15 cellular contexts compared by ENCODE assay signal in the genomic region with DNA sequence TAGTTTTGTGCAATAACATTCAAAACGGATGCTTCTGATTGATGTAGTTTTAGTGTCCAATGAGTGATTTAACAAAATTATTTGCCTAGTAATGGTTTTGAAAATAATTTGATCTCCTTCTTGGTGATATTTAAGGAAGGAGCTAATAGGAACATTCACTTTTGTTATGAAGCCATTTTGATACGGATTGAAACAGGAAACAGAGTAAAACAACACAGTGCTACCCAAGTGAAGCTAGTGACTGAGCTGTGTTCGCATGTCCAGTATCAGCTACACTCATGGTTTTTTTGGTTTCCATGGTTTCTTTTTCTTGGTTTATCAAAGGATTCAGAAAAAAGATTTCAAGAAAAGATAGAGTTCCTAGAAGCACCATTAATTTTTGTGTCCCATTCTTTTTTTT. TPM values are rescaled to one million over a fixed set of nuclear protein-coding genes. Genes with fewer than 3 reads are reported as not detected.
DNase-seq lines count a peak whose midpoint lies in the region; ATAC-seq, FAIRE-seq and TF ChIP-seq lines count a peak whose summit lies in the region.
"Had no signal": no experiment of that assay in that cellular context is flagged by ENCODE, and none has a peak within 500 bp of the region (broad histone marks: within the 10 kb centered on the region; RNA-seq: fewer than 3 reads in every experiment).

No MANE protein-coding gene starts in this region.

- H2BK5ac ChIP-seq in H9 (ENCODE audit: insufficient read length, low read length) = no peak overlapping the region

- no peaks in the 10 kb centered on the region for H3K79me1 ChIP-seq in H9 (ENCODE audit: insufficient read depth, low read depth, low read length, poor library complexity, severe bottlenecking)

- H4K20me1 ChIP-seq in H9 (ENCODE audit: control insufficient read depth, insufficient read depth, insufficient read length) = no peaks in the 10 kb centered on the region

- no peak overlapping the region for H3K9ac ChIP-seq in H9 (ENCODE audit: extremely low read depth, insufficient read length, low read length)

- peaks cover 68% of the 10 kb centered on the region for H3K4me1 Mint-ChIP-seq in central memory CD8-positive, alpha-beta T cell
- H3K4me1 Mint-ChIP-seq in H9 = peaks cover 5% of the 10 kb centered on the region in 2 experiments; a peak in 2 of 4 replicates

- H3K56ac ChIP-seq in H9 (ENCODE audit: insufficient read length, low read depth, low read length) = no peak overlapping the region

- H3K4ac ChIP-seq in H9 (ENCODE audit: low read depth, low read length) = no peak overlapping the region

- 22 to 28% (median 26%) methylated on average over 3 of the region's 3 CpGs for WGBS in spleen, 5 donors
- no CpG with 5 or more reads among the region's 3 CpGs for WGBS in H9 (ENCODE audit: extremely low coverage, insufficient read length, low lambda C conversion rate)

- H3K27me3 ChIP-seq in spleen (replicated peaks in 1 of 7) (no peaks in the 10 kb centered on the region), H9 (ENCODE audit: insufficient read depth, low read length) (no peaks in the 10 kb centered on the region)

- H2BK12ac ChIP-seq in H9 (ENCODE audit: insufficient read length, low read depth, low read length) = no peak overlapping the region

- peak overlapping the region; percentile 88 for H3K27ac Mint-ChIP-seq in central memory CD8-positive, alpha-beta T cell (ENCODE audit: low read depth)
- H3K27ac Mint-ChIP-seq in H9 = no peak overlapping the region
- H3K27ac Mint-ChIP-seq: dendritic cell treated with granulocyte-macrophage colony-stimulating factor and Interleukin-4, amounts not matched to agents 40 ng/mL and 50 ng/mL, for 4 days had no signal

- H2BK120ac ChIP-seq in H9 (ENCODE audit: low read depth, low read length, poor library complexity, severe bottlenecking) = no peak overlapping the region

- H3K23me2 ChIP-seq in H9 (ENCODE audit: insufficient read length, low read depth, low read length, poor library complexity, severe bottlenecking) = no peaks in the 10 kb centered on the region

- H3T11ph ChIP-seq in H9 (ENCODE audit: low read length) = no peak overlapping the region

- no peak overlapping the region for H3K14ac ChIP-seq in H9 (ENCODE audit: insufficient read depth, low read length)

- TF ChIP-seq CTCF in spleen (IDR thresholded peaks at IDR 0.05 in 8 of 11, conservative IDR thresholded peaks at IDR 0.05 in 3 of 11) = no peak
- no peak for TF ChIP-seq CTCF in H9 (conservative IDR thresholded peaks at IDR 0.05)

- no peaks in the 10 kb centered on the region for H3K9me3 Mint-ChIP-seq in central memory CD8-positive, alpha-beta T cell
- H3K9me3 Mint-ChIP-seq in H9 = peaks cover 2 to 7% of the 10 kb centered on the region in 2 experiments; a peak in 4 of 5 replicates
- H3K9me3 Mint-ChIP-seq: dendritic cell treated with granulocyte-macrophage colony-stimulating factor and Interleukin-4, amounts not matched to agents 40 ng/mL and 50 ng/mL, for 4 days had no signal

- no peak for FAIRE-seq in H54 (lab: Jason Lieb, UNC)

- H3K4me3 Mint-ChIP-seq in central memory CD8-positive, alpha-beta T cell = peak overlapping the region; percentile 69
- H3K4me3 Mint-ChIP-seq in H9 = no peak overlapping the region
- H3K4me3 Mint-ChIP-seq: dendritic cell treated with granulocyte-macrophage colony-stimulating factor and Interleukin-4, amounts not matched to agents 40 ng/mL and 50 ng/mL, for 4 days had no signal

- H2BK20ac ChIP-seq in H9 (ENCODE audit: low read depth, low read length, poor library complexity, severe bottlenecking) = no peak overlapping the region

- H3K36me3 ChIP-seq in KOPT-K1 (ENCODE audit: insufficient read depth, low read length) (peaks cover 27% of the 10 kb centered on the region), spleen (peaks cover 0 to 20% (median 4%) of the 10 kb centered on the region in 6 donors)
- H3K36me3 ChIP-seq: thoracic aorta had no signal

- no peak overlapping the region for H2AK5ac ChIP-seq in H9 (ENCODE audit: insufficient read length, low read length)

- no peak overlapping the region for H4K91ac ChIP-seq in H9 (ENCODE audit: insufficient read length, low read depth, low read length)

- no peak overlapping the region for H3K23ac ChIP-seq in H9 (ENCODE audit: insufficient read length, low read depth, low read length)

- ATAC-seq in activated CD4-positive, CD25-positive, alpha-beta regulatory T cell treated with anti-CD3 and anti-CD28 coated beads, Interleukin-2, amount 50 U/mL, for 24 hours = peak; percentile 44
- ATAC-seq in central memory CD8-positive, alpha-beta T cell (replicated peaks; ENCODE audit: extremely low read depth, poor library complexity, severe bottlenecking) = peak; percentile 56
- ATAC-seq: sciatic nerve had no signal

- H4K5ac ChIP-seq in H9 (ENCODE audit: insufficient read length, low read depth, low read length) = no peak overlapping the region

- peaks cover 7 to 36% (median 23%) of the 10 kb centered on the region in 6 donors for H3K4me1 ChIP-seq in spleen
- no peaks in the 10 kb centered on the region for H3K4me1 ChIP-seq in H9 (ENCODE audit: insufficient read depth, low read length)

- H3K18ac ChIP-seq in H9 (ENCODE audit: insufficient read length, low read depth, low read length) = no peak overlapping the region

- H2AFZ ChIP-seq in H9 (ENCODE audit: low read length) = no peak overlapping the region

- H3K4me2 ChIP-seq in H9 (ENCODE audit: insufficient read depth, insufficient read length, low read length) = no peak overlapping the region

- no peak overlapping the region for H2BK15ac ChIP-seq in H9 (ENCODE audit: low read depth, low read length)

- no peaks in the 10 kb centered on the region; the same call in 1 of the 2 replicates for H3K79me2 ChIP-seq in H9 (ENCODE audit: insufficient read depth, low read length)

- TF ChIP-seq POLR2A in spleen (IDR thresholded peaks at IDR 0.05) (no peak), H54 (IDR thresholded peaks at IDR 0.05; ENCODE audit: low read depth, low read length) (no peak)

- H3K27ac ChIP-seq in KOPT-K1 (ENCODE audit: low read depth, low read length, poor library complexity, severe bottlenecking) = peak overlapping the region; percentile 68
- peak overlapping the region; percentile 70 to 85 (median 76) for H3K27ac ChIP-seq in spleen
- H3K27ac ChIP-seq in H9 (ENCODE audit: insufficient read length, low read depth, low read length) = no peak overlapping the region
- H3K27ac ChIP-seq: 22Rv1 had no signal

- H4K8ac ChIP-seq in H9 (replicated peaks; ENCODE audit: insufficient read length, low read depth, low read length) = no peak overlapping the region

- no peak for DNase-seq in activated CD4-positive, CD25-positive, alpha-beta regulatory T cell treated with anti-CD3 and anti-CD28 coated beads, Interleukin-2, amount 50 U/mL, for 72 hours
- no peak for DNase-seq in central memory CD8-positive, alpha-beta T cell (ENCODE audit: low spot score in 2 of 2)
- DNase-seq in spleen (no peak), H54 (ENCODE audit: insufficient read length, low spot score) (no peak), H9 (no peak), NCI-H2081 (lab: John Stamatoyannopoulos, UW) (no peak)
- DNase-seq: amniotic stem cell, Calu3, Karpas-422 had no signal

- peaks cover 5% of the 10 kb centered on the region for H3K36me3 Mint-ChIP-seq in central memory CD8-positive, alpha-beta T cell (ENCODE audit: insufficient read depth)
- peaks cover 11 to 24% (median 24%) of the 10 kb centered on the region in 3 experiments for H3K36me3 Mint-ChIP-seq in H9 (ENCODE audit: insufficient read depth in 1 of 3, low read depth in 3 of 3)

- peak overlapping the region in 2 of 8 donors; percentile 6 to 34 for H3K4me3 ChIP-seq in spleen
- H3K4me3 ChIP-seq: thoracic aorta had no signal

- intact Hi-C loops in spleen (cut with DNase I; ENCODE audit: low total_unique reads) = no loop called here

- H3K9me3 ChIP-seq in KOPT-K1 (ENCODE audit: insufficient read depth, low read length, poor library complexity, severe bottlenecking) (peaks cover 7% of the 10 kb centered on the region), spleen (peaks cover 0 to 5% (median 3%) of the 10 kb centered on the region in 8 donors), H9 (ENCODE audit: control insufficient read depth, low read depth, low read length) (no peaks in the 10 kb centered on the region)
- H3K9me3 ChIP-seq: thoracic aorta had no signal

- no peaks in the 10 kb centered on the region for H3K27me3 Mint-ChIP-seq in central memory CD8-positive, alpha-beta T cell
- H3K27me3 Mint-ChIP-seq in H9 (ENCODE audit: low read depth) = no peaks in the 10 kb centered on the region
- H3K27me3 Mint-ChIP-seq: dendritic cell treated with granulocyte-macrophage colony-stimulating factor and Interleukin-4, amounts not matched to agents 40 ng/mL and 50 ng/mL, for 4 days had no signal

RNA-seq across cellular contexts. Expression of gene PLEKHO1, which starts 40.1 kb away (rescaled TPM):
- total RNA-seq in spleen (100 to 1,000 TPM in 5 of 7 donors, 10 to 100 TPM in 2; 95.9 to 147 (median 121) TPM), H9 (2021) (47.6 and 48.1 TPM in 2 replicates)
- polyA plus RNA-seq in spleen = 100 to 1,000 TPM; 154 to 228 (median 166) TPM

RNA-seq across cellular contexts. Expression of gene VPS45, which starts 42.0 kb away (rescaled TPM):
- total RNA-seq in spleen (10 to 100 TPM; 35.8 to 62.8 (median 47.4) TPM), H9 (2021) (31.8 and 31.9 TPM in 2 replicates)
- polyA plus RNA-seq in spleen = 10 to 100 TPM; 16.2 to 22.7 (median 21.6) TPM
